In the genomic region with DNA sequence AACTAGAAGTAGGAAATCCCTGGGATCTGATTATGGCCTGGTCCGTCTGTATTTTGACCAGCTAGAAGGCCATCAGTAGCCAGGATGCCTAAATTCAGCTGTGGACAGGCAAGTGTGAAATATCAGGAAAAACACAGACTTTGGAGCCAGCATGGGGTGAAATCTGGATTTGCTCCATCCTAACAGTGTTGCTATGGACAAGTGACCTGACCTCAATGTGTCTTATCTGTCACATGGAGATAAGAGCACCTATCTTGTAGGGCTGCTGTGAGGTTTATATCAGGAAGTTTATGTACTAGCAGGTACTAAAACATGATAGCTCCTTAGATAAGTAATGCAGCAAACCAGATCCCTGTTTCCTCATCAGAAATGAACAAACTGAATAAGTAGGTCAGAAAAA, we compare ENCODE assay signal across 26 cellular contexts.
"Had no signal": no experiment of that assay in that cellular context is flagged by ENCODE, and none has a peak within 500 bp of the region (broad histone marks: within the 10 kb centered on the region; RNA-seq: fewer than 3 reads in every experiment).

No MANE protein-coding gene starts in this region.

- H3K27me3 ChIP-seq: esophagus muscularis mucosa, foreskin keratinocyte, heart right ventricle, neutrophil, stomach, tibial artery had no signal

- H3K27ac ChIP-seq: esophagus muscularis mucosa, foreskin keratinocyte, heart right ventricle, neutrophil, prostate gland, stomach, tibial artery, WERI-Rb-1 had no signal

- H3K4me1 ChIP-seq: esophagus muscularis mucosa, foreskin keratinocyte, prostate gland had no signal

- H3K4me3 ChIP-seq: esophagus muscularis mucosa, heart right ventricle, prostate gland, stomach, tibial artery had no signal

- ATAC-seq: activated CD4-positive, CD25-positive, alpha-beta regulatory T cell treated with anti-CD3 and anti-CD28 coated beads, Interleukin-2, amount 50 U/mL, for 24 hours; foreskin keratinocyte; heart right ventricle; stimulated activated naive B cell treated with anti-CD40 and anti-IgM and Interleukin-4, amounts not matched to agents 10 μg/mL and 1 μg/mL and 100 μg/mL, for 72 hours; T-helper 17 cell had no signal

- DNase-seq: activated CD4-positive, alpha-beta T cell treated with anti-CD3 and anti-CD28 coated beads for 48 hours; activated CD4-positive, alpha-beta T cell treated with anti-CD3 and anti-CD28 coated beads, Interleukin-2, amount 50 U/mL, for 48 hours; activated CD8-positive, alpha-beta memory T cell treated with anti-CD3 and anti-CD28 coated beads for 24 hours; activated gamma-delta T cell treated with Interleukin-2 at 50 U/mL for 16 hours; activated naive CD4-positive, alpha-beta T cell treated with anti-CD3 and anti-CD28 coated beads, Interleukin-2, amount 50 U/mL, for 16 hours; activated T-cell treated with anti-CD3 and anti-CD28 coated beads, Interleukin-2, amount 50 U/mL, for 1 hour; amniotic stem cell; central memory CD4-positive, alpha-beta T cell; dermis blood vessel endothelial cell; effector CD4-positive, alpha-beta T cell; foreskin keratinocyte; heart right ventricle; islet precursor cell; stimulated activated CD4-positive, alpha-beta T cell treated with anti-CD3 and anti-CD28 coated beads, Interleukin-15, amount 100 ng/mL, for 24 hours; stimulated activated CD4-positive, alpha-beta T cell treated with anti-CD3 and anti-CD28 coated beads, Interleukin-2, amount 100 ng/mL, for 24 hours; stimulated activated naive B cell treated with anti-CD40 and anti-IgM and Interleukin-4, amounts not matched to agents 10 μg/mL and 1 μg/mL and 100 μg/mL, for 72 hours; stomach; SW 1271; T-helper 17 cell; T1000; tibial artery; WERI-Rb-1 had no signal

- H3K36me3 ChIP-seq: esophagus muscularis mucosa, heart right ventricle, neutrophil, prostate gland, stomach, tibial artery, WERI-Rb-1 had no signal

- H3K9me3 ChIP-seq: esophagus muscularis mucosa, heart right ventricle, neutrophil, prostate gland, stomach, tibial artery had no signal
